16 cellular contexts compared by ENCODE assay signal in the genomic region with DNA sequence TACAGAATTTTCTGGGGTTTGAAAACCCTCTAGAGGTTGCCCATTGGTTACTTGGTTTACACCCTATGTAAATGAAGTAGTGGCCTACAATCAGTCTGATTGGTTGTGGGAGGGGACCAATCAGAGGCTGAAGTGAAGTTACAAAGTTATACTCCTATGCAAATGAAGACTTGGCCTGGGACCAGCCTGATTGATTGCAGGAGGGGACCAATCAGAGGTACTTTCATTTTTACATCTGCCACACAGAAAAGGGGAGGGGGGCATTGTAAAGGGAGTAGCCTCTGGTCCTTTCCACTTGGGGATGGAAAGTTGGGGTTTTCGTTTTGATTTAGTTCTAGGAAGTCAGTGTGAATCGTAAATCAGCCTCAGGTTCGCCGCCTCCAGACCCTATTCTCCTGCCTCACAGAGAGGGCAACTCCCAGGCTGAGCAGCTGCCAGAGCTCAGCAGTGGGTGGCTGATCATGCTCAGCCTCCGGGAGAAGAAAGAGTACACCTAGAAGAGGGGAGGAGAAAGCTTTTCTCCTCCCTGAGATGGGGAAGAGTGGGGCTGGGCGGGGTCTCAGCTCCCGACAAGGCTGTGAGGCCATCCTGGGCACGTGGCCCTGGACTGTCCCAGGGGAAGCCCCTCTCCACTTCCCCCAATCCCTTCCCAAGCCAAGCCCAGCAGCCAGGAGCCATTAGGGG.
A peak's percentile ranks its signal among the peaks of the same experiment; 100 is the strongest.
DNase-seq lines count a peak whose midpoint lies in the region; ATAC-seq, FAIRE-seq and TF ChIP-seq lines count a peak whose summit lies in the region.
"Had no signal": no experiment of that assay in that cellular context is flagged by ENCODE, and none has a peak within 500 bp of the region (broad histone marks: within the 10 kb centered on the region; RNA-seq: fewer than 3 reads in every experiment).

No MANE protein-coding gene starts in this region.

- H3K27ac ChIP-seq in Panc1 (ENCODE audit: low read length), result no peak overlapping the region
- H3K27ac ChIP-seq in aorta (ENCODE audit: low read depth in 1 of 2, low read length in 2 of 2), result no peak overlapping the region

- in situ Hi-C loops in Panc1 (cut with HindIII; ENCODE audit: low pct_unique_long_range_greater_than_20kb, low sequenced_read_pairs), result no loop called here

- H3K27me3 ChIP-seq in Panc1 (ENCODE audit: control insufficient read depth, insufficient read depth, low read length) (peaks cover 2% of the 10 kb centered on the region; the same call in 1 of the 2 replicates), aorta (ENCODE audit: control insufficient read depth in 1 of 2, insufficient read depth in 2 of 2, low read length in 1 of 2) (no peaks in the 10 kb centered on the region)
- H3K27me3 ChIP-seq: BE2C had no signal

- no peak for TF ChIP-seq CTCF in Panc1 (IDR thresholded peaks at IDR 0.05)
- TF ChIP-seq CTCF in GM10248 (IDR thresholded peaks at IDR 0.05; ENCODE audit: control extremely low read depth, extremely low read depth, low read depth, missing control alignments), result no peak

- H3K4me3 ChIP-seq in Panc1 (ENCODE audit: low read depth in 2 of 2, low read length in 2 of 2), result peak overlapping the region in 1 of 2 experiments; percentile 5; a peak in 1 of 4 replicates
- no peak overlapping the region for H3K4me3 ChIP-seq in aorta (ENCODE audit: low read length in 2 of 2)

- H3K4me1 ChIP-seq in Panc1 (ENCODE audit: control insufficient read depth, insufficient read depth, low read length) (no peaks in the 10 kb centered on the region; the same call in 1 of the 2 replicates), aorta (ENCODE audit: control insufficient read depth in 1 of 2, insufficient read depth in 2 of 2, low read length in 2 of 2) (no peaks in the 10 kb centered on the region)
- H3K4me1 ChIP-seq: BE2C had no signal

- POLR2A ChIA-PET in Panc1 (lab: Charles Lee) (no interaction called here), GM10248 (lab: Yijun Ruan, JAX) (no interaction called here)

- FAIRE-seq in frontal cortex (lab: Jason Lieb, UNC), result no peak
- FAIRE-seq: GM12891, HepG2, islet of Langerhans had no signal

- no TSS peak for BruUV-seq in Panc1 (replicated peaks; lab: Mats Ljungman, UMichigan)

- CTCF ChIA-PET in Panc1 (lab: Charles Lee), result interaction anchor here (0.6 kb wide), 1 partner anchor 76 kb away, joined by 9 read pairs; no protein-coding TSS in a partner anchor
- CTCF ChIA-PET in GM10248 (lab: Yijun Ruan, JAX), result no interaction called here

- H3K36me3 ChIP-seq in Panc1 (ENCODE audit: control insufficient read depth, insufficient read depth, low read length), result no peaks in the 10 kb centered on the region
- H3K36me3 ChIP-seq in aorta (ENCODE audit: control insufficient read depth in 1 of 2, insufficient read depth in 2 of 2, low read length in 1 of 2), result no peaks in the 10 kb centered on the region
- H3K36me3 ChIP-seq: BE2C had no signal

- peak; percentile 68 for ATAC-seq in Panc1
- ATAC-seq in aorta (ENCODE audit: low FRiP score), result peak; percentile 29
- ATAC-seq in GM19397 (IDR thresholded peaks at IDR 0.05; ENCODE audit: unreplicated experiment), result no peak
- ATAC-seq: HepG2 had no signal

- peak in 2 of 3 donors; percentile 8 for DNase-seq in stimulated activated CD4-positive, alpha-beta T cell treated with anti-CD3 and anti-CD28 coated beads, Interleukin-12 subunit alpha, Interleukin-12 subunit beta, amount 100 ng/mL, for 48 hours (ENCODE audit: low read depth in 2 of 3, low spot score in 1 of 3)
- DNase-seq in stimulated activated CD4-positive, alpha-beta T cell treated with anti-CD3 and anti-CD28 coated beads, Interleukin-4, amount 100 ng/mL, for 1 hour, result no peak
- DNase-seq in Panc1 (ENCODE audit: low read depth, low spot score), result no peak
- peak; percentile 38 for DNase-seq in left kidney (ENCODE audit: low read depth, low spot score)
- no peak for DNase-seq in aorta
- no peak for DNase-seq in frontal cortex (ENCODE audit: low spot score in 2 of 2)
- no peak for DNase-seq in GM10248 (ENCODE audit: extremely low spot score)
- DNase-seq: activated CD4-positive, alpha-beta T cell treated with anti-CD3 and anti-CD28 coated beads, Interleukin-2, amount 50 U/mL, for 4 hours; BE2C; DMS79 treated with DMSO at 0.1 percent for 48 hours; NCI-H146; NCI-H526 had no signal

- WGBS in aorta, 2 donors, result 47% methylated on average over 8 of the region's 8 CpGs

- intact Hi-C loops in Panc1 (cut with micrococcal nuclease; ENCODE audit: unreplicated experiment), result no loop called here
- intact Hi-C loops in aorta (cut with DNase I), result no loop called here

- H3K9me3 ChIP-seq in Panc1 (ENCODE audit: control insufficient read depth, insufficient read depth, low read depth, low read length) (no peaks in the 10 kb centered on the region), aorta (ENCODE audit: control insufficient read depth, low read length) (no peaks in the 10 kb centered on the region)
- H3K9me3 ChIP-seq: BE2C had no signal

Comparison
In these comparisons a context has a peak if more than half of its experiments do, and no peak if none do; other contexts are left out.
1. DNase-seq: peak in stimulated activated CD4-positive, alpha-beta T cell treated with anti-CD3 and anti-CD28 coated beads, Interleukin-12 subunit alpha, Interleukin-12 subunit beta, amount 100 ng/mL, for 48 hours (2 of 3) and left kidney (single experiment); none in stimulated activated CD4-positive, alpha-beta T cell treated with anti-CD3 and anti-CD28 coated beads, Interleukin-4, amount 100 ng/mL, for 1 hour (single experiment), Panc1 (single experiment), aorta (0 of 2), frontal cortex (0 of 2) and GM10248 (single experiment).